29 cellular contexts compared by ENCODE assay signal in the genomic region with DNA sequence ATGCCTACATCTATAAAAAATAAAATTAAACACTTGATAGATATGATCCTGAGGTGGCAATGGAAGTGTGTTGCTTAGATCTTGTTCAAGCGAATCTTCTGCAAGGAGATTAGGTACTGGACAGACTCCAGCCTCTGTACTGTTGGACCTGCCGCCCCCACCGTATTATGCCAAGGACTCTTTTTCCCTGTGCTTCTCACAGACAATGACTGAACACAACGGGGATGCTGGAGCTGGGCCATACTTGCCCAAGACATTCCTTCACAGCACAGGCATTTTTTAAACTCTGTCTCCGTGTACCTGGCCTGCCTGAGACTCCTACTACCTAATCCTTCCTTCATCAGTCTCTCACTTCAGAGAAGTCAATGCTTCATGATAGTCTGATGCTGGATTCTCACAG.
"Had no signal": no experiment of that assay in that cellular context is flagged by ENCODE, and none has a peak within 500 bp of the region (broad histone marks: within the 10 kb centered on the region; RNA-seq: fewer than 3 reads in every experiment).

No MANE protein-coding gene starts in this region.

- H3K9me3 ChIP-seq: body of pancreas, breast epithelium, MG63, Peyer's patch, SK-N-SH had no signal

- H3K36me3 ChIP-seq: breast epithelium, MG63, Peyer's patch, SJSA1 had no signal

- H3K27me3 ChIP-seq: body of pancreas, breast epithelium, MG63, Peyer's patch, SJSA1 had no signal

- ATAC-seq: activated CD4-positive, alpha-beta T cell treated with anti-CD3 and anti-CD28 coated beads for 36 hours; activated CD4-positive, CD25-positive, alpha-beta regulatory T cell treated with anti-CD3 and anti-CD28 coated beads, Interleukin-2, amount 50 U/mL, for 24 hours; activated CD8-positive, alpha-beta T cell treated with anti-CD3 and anti-CD28 coated beads, Interleukin-2, amount 10 ng/mL, durations not matched to agents 7 days and 5 days; activated naive CD8-positive, alpha-beta T cell treated with anti-CD3 and anti-CD28 coated beads, Interleukin-2, amount 50 U/mL, for 24 hours; body of pancreas; PC-3; WTC11 had no signal

- H3K4me1 ChIP-seq: body of pancreas, breast epithelium, Peyer's patch, SJSA1 had no signal

- H3K27ac ChIP-seq: body of pancreas, breast epithelium, Peyer's patch, SJSA1 had no signal

- DNase-seq: activated CD4-positive, alpha-beta T cell treated with anti-CD3 and anti-CD28 coated beads for 36 hours; activated CD4-positive, alpha-beta T cell treated with anti-CD3 and anti-CD28 coated beads, Interleukin-2, amount 10 ng/mL, durations not matched to agents 7 days and 5 days; activated CD4-positive, alpha-beta T cell treated with anti-CD3 and anti-CD28 coated beads, Interleukin-2, amount 50 U/mL, for 48 hours; activated CD8-positive, alpha-beta T cell treated with anti-CD3 and anti-CD28 coated beads, Interleukin-2, amount 10 ng/mL, durations not matched to agents 7 days and 5 days; activated effector memory CD4-positive, alpha-beta T cell treated with Interleukin-2 at 50 U/mL for 16 hours; activated naive CD4-positive, alpha-beta T cell treated with anti-CD3 and anti-CD28 coated beads, Interleukin-2, amount 10 ng/mL, durations not matched to agents 7 days and 5 days; activated naive CD8-positive, alpha-beta T cell treated with anti-CD3 and anti-CD28 coated beads, Interleukin-2, amount 50 U/mL, for 24 hours; activated T-cell treated with anti-CD3 and anti-CD28 coated beads, Interleukin-2, amount 50 U/mL, for 48 hours; anterior cingulate cortex; body of pancreas; caudate nucleus; Karpas-422; KBM-7; MG63; NCI-H1092; NCI-H1436 treated with DMSO at 0.1 percent for 48 hours; NCI-H1694 treated with DMSO at 0.1 percent for 48 hours; NCI-H2029; NCI-H345; NCI-H524 treated with DMSO at 0.1 percent for 48 hours; PC-3; Peyer's patch; RPMI8226; SHP77 treated with DMSO at 0.1 percent for 48 hours; SK-N-SH had no signal

- H3K4me3 ChIP-seq: body of pancreas, breast epithelium, MG63, Peyer's patch, SJSA1 had no signal
